ENCODE assay signal across 8 cellular contexts in the genomic region with DNA sequence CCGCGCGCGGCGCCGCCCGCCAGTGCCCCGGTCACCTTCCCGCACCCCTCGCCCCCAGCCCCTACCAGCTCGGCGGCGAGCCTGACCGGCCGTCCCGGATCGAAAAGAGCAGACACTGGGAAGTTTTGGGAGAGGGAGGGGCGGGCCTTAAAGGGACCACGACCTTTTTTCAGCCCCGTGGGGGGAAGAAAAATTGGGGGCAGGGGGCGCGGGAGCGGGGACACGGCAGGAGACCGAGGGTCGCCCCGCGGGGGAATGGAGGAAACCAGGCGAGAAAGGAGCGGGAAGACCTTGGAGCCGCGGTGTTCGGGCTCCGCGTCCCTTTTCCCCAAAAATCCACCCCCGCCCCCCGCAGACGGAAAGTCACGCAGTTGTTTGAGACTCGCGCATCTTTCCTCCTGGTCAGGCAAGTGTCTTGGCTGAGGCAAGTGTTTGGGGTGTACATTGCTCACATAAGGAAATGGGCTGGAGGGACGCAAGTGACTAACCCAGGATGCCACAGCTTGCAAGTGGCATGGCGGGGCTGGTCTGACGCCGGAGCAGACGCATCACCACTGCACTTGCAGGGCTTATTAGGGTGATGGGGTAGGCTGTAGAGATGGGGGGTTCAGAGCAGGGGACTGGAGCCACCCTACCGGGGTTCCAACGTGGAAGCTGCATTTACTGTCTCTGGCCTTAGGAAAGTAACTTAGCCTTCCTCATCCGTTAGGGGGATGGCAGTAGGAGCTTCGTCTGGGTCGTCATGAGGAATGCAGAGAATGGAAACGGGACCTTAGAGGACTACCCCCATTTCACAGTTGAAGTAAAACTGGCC. TPM values are rescaled to one million over a fixed set of nuclear protein-coding genes. Genes with fewer than 3 reads are reported as not detected.
DNase-seq lines count a peak whose midpoint lies in the region; ATAC-seq and TF ChIP-seq lines count a peak whose summit lies in the region.

No MANE protein-coding gene starts in this region.

- no peaks in the 10 kb centered on the region for H3K9me3 ChIP-seq in thyroid gland

- no peaks in the 10 kb centered on the region for H3K9me3 Mint-ChIP-seq in activated T-helper 2 cell treated with anti-CD3 and anti-CD28 coated beads, Interferon-gamma antibody, Interleukin-2, Interleukin-4, amounts not matched to agents 10 μg/mL and 5 μg/mL and 100 μg/mL, durations not matched to agents 14 hours and 24 hours and 36 hours
- H3K9me3 Mint-ChIP-seq in natural killer cell treated with Interleukin-12 subunit alpha and Interleukin-12 subunit beta and Interleukin-15 and Interleukin-18, amount 100 ng/mL, for 72 hours, result no peaks in the 10 kb centered on the region

- peak overlapping the region; percentile 90 for H3K27ac Mint-ChIP-seq in activated T-helper 2 cell treated with anti-CD3 and anti-CD28 coated beads, Interferon-gamma antibody, Interleukin-2, Interleukin-4, amounts not matched to agents 10 μg/mL and 5 μg/mL and 100 μg/mL, durations not matched to agents 14 hours and 24 hours and 36 hours
- H3K27ac Mint-ChIP-seq in natural killer cell treated with Interleukin-12 subunit alpha and Interleukin-12 subunit beta and Interleukin-15 and Interleukin-18, amount 100 ng/mL, for 72 hours, result peak overlapping the region; percentile 98

- H3K27me3 ChIP-seq in thyroid gland, result no peaks in the 10 kb centered on the region

- H3K4me1 Mint-ChIP-seq in activated T-helper 2 cell treated with anti-CD3 and anti-CD28 coated beads, Interferon-gamma antibody, Interleukin-2, Interleukin-4, amounts not matched to agents 10 μg/mL and 5 μg/mL and 100 μg/mL, durations not matched to agents 14 hours and 24 hours and 36 hours (ENCODE audit: low read depth), result peaks cover 26% of the 10 kb centered on the region
- peaks cover 41 to 49% of the 10 kb centered on the region in 2 donors for H3K4me1 Mint-ChIP-seq in natural killer cell treated with Interleukin-12 subunit alpha and Interleukin-12 subunit beta and Interleukin-15 and Interleukin-18, amount 100 ng/mL, for 72 hours (ENCODE audit: low read depth in 2 of 2)

- no peaks in the 10 kb centered on the region for H3K27me3 Mint-ChIP-seq in activated T-helper 2 cell treated with anti-CD3 and anti-CD28 coated beads, Interferon-gamma antibody, Interleukin-2, Interleukin-4, amounts not matched to agents 10 μg/mL and 5 μg/mL and 100 μg/mL, durations not matched to agents 14 hours and 24 hours and 36 hours (ENCODE audit: low read depth)
- H3K27me3 Mint-ChIP-seq in natural killer cell treated with Interleukin-12 subunit alpha and Interleukin-12 subunit beta and Interleukin-15 and Interleukin-18, amount 100 ng/mL, for 72 hours, result no peaks in the 10 kb centered on the region

- peak overlapping the region; percentile 86 to 99 (median 98) for H3K27ac ChIP-seq in thyroid gland

- peak in 1 of 2 donors; percentile 14 for TF ChIP-seq POLR2A in thyroid gland (IDR thresholded peaks at IDR 0.05)

- intact Hi-C loops in activated T-helper 2 cell treated with anti-CD3 and anti-CD28 coated beads, Interferon-gamma antibody, Interleukin-2, Interleukin-4, amounts not matched to agents 10 μg/mL and 5 μg/mL and 100 μg/mL, durations not matched to agents 14 hours and 24 hours and 36 hours (cut with micrococcal nuclease), result loop anchor here (2.0 to 10.0 kb wide), 3 partner anchors 16 to 552 kb away; a partner anchor contains a TSS
- intact Hi-C loops in thyroid gland (cut with DNase I), result no loop called here

- WGBS in thyroid gland, 2 donors, result 1 to 3% methylated on average over 34 to 38 of the region's 52 CpGs

- H3K4me1 ChIP-seq in thyroid gland, result peaks cover 19 to 26% of the 10 kb centered on the region in 2 donors

- H3K4me3 ChIP-seq in fibroblast of mammary gland (ENCODE audit: control insufficient read depth, low read depth, low read length) (peak overlapping the region; percentile 76), thyroid gland (replicated peaks in 1 of 3) (peak overlapping the region; percentile 13 to 59 (median 32))

- peak; percentile 26 for DNase-seq in NCI-H2196 (lab: John Stamatoyannopoulos, UW; ENCODE audit: unreplicated experiment)
- no peak for DNase-seq in NCI-H2196 treated with DMSO at 0.1 percent for 48 hours (lab: John Stamatoyannopoulos, UW; ENCODE audit: unreplicated experiment)
- peak; percentile 45 for DNase-seq in activated T-helper 2 cell treated with anti-CD3 and anti-CD28 coated beads, Interferon-gamma antibody, Interleukin-2, Interleukin-4, amounts not matched to agents 10 μg/mL and 5 μg/mL and 100 μg/mL, durations not matched to agents 14 hours and 24 hours and 36 hours (ENCODE audit: low spot score)
- peak; percentile 75 for DNase-seq in fibroblast of mammary gland (ENCODE audit: low read depth)
- DNase-seq in natural killer cell treated with Interleukin-12 subunit alpha and Interleukin-12 subunit beta and Interleukin-15 and Interleukin-18, amount 100 ng/mL, for 72 hours (ENCODE audit: low spot score), result peak; percentile 85
- DNase-seq in thyroid gland, result peak; percentile 59 to 68

- H3K36me3 ChIP-seq in thyroid gland, result peaks cover under 1 to 4% of the 10 kb centered on the region in 2 donors

- TF ChIP-seq CTCF in fibroblast of mammary gland (conservative IDR thresholded peaks at IDR 0.05; ENCODE audit: control insufficient read depth, insufficient read depth, low read depth, low read length) (no peak), thyroid gland (IDR thresholded peaks at IDR 0.05) (no peak)

- peaks cover 17% of the 10 kb centered on the region for H3K36me3 Mint-ChIP-seq in activated T-helper 2 cell treated with anti-CD3 and anti-CD28 coated beads, Interferon-gamma antibody, Interleukin-2, Interleukin-4, amounts not matched to agents 10 μg/mL and 5 μg/mL and 100 μg/mL, durations not matched to agents 14 hours and 24 hours and 36 hours (ENCODE audit: low read depth)
- H3K36me3 Mint-ChIP-seq in natural killer cell treated with Interleukin-12 subunit alpha and Interleukin-12 subunit beta and Interleukin-15 and Interleukin-18, amount 100 ng/mL, for 72 hours, result peaks cover 9% of the 10 kb centered on the region

- H3K4me3 Mint-ChIP-seq in activated T-helper 2 cell treated with anti-CD3 and anti-CD28 coated beads, Interferon-gamma antibody, Interleukin-2, Interleukin-4, amounts not matched to agents 10 μg/mL and 5 μg/mL and 100 μg/mL, durations not matched to agents 14 hours and 24 hours and 36 hours (ENCODE audit: low read depth), result peak overlapping the region; percentile 87
- H3K4me3 Mint-ChIP-seq in natural killer cell treated with Interleukin-12 subunit alpha and Interleukin-12 subunit beta and Interleukin-15 and Interleukin-18, amount 100 ng/mL, for 72 hours, result peak overlapping the region; percentile 92

- ATAC-seq in natural killer cell treated with Interleukin-12 subunit alpha and Interleukin-12 subunit beta and Interleukin-15 and Interleukin-18, amount 100 ng/mL, for 72 hours, result peak in 1 of 2 donors; percentile 2
- no peak for ATAC-seq in GM18861 (IDR thresholded peaks at IDR 0.05; ENCODE audit: unreplicated experiment)

TF ChIP-seq in PFSK-1, 5 proteins besides CTCF, POLR2A, EP300 and RAD21 (continues in another document):
- TF ChIP-seq POLR2AphosphoS5 (IDR thresholded peaks at IDR 0.05; ENCODE audit: low read depth, low read length), result peak; percentile 20; the same call in 1 of the 2 replicates

RNA-seq across cellular contexts. Expression of a gene that starts 2.7 kb away (rescaled TPM):
- polyA plus RNA-seq in PFSK-1 (2012; ENCODE audit: insufficient read length, low read depth), result 237 TPM
- 700 and 708 TPM in 2 replicates for total RNA-seq in activated T-helper 2 cell treated with anti-CD3 and anti-CD28 coated beads, Interferon-gamma antibody, Interleukin-2, Interleukin-4, amounts not matched to agents 10 μg/mL and 5 μg/mL and 100 μg/mL, durations not matched to agents 14 hours and 24 hours and 36 hours
- 100 to 1,000 TPM; 559 to 561 TPM for total RNA-seq in natural killer cell treated with Interleukin-12 subunit alpha and Interleukin-12 subunit beta and Interleukin-15 and Interleukin-18, amount 100 ng/mL, for 72 hours
- 100 to 1,000 TPM; 181 to 247 (median 232) TPM for total RNA-seq in thyroid gland

RNA-seq across cellular contexts. Expression of a gene that starts 20.8 kb away (rescaled TPM):
- 507 TPM for polyA plus RNA-seq in PFSK-1 (2012; ENCODE audit: insufficient read length, low read depth)
- total RNA-seq in activated T-helper 2 cell treated with anti-CD3 and anti-CD28 coated beads, Interferon-gamma antibody, Interleukin-2, Interleukin-4, amounts not matched to agents 10 μg/mL and 5 μg/mL and 100 μg/mL, durations not matched to agents 14 hours and 24 hours and 36 hours, result 180 and 183 TPM in 2 replicates
- 100 to 1,000 TPM; 104 to 163 TPM for total RNA-seq in natural killer cell treated with Interleukin-12 subunit alpha and Interleukin-12 subunit beta and Interleukin-15 and Interleukin-18, amount 100 ng/mL, for 72 hours
- total RNA-seq in thyroid gland, result 100 to 1,000 TPM in 3 of 4 donors, 10 to 100 TPM in 1; 89.3 to 131 (median 130) TPM

RNA-seq across cellular contexts. Expression of a gene that starts 25.6 kb away (rescaled TPM):
- 2.1 TPM for polyA plus RNA-seq in PFSK-1 (2012; ENCODE audit: insufficient read length, low read depth)
- total RNA-seq in activated T-helper 2 cell treated with anti-CD3 and anti-CD28 coated beads, Interferon-gamma antibody, Interleukin-2, Interleukin-4, amounts not matched to agents 10 μg/mL and 5 μg/mL and 100 μg/mL, durations not matched to agents 14 hours and 24 hours and 36 hours, result 70.2 and 73.4 TPM in 2 replicates
- total RNA-seq in natural killer cell treated with Interleukin-12 subunit alpha and Interleukin-12 subunit beta and Interleukin-15 and Interleukin-18, amount 100 ng/mL, for 72 hours, result 10 to 100 TPM; 58.1 to 63.8 TPM
- 10 to 100 TPM in 3 of 4 donors, 1 to 10 TPM in 1; 6.4 to 18.7 (median 13.5) TPM for total RNA-seq in thyroid gland

RNA-seq across cellular contexts. Expression of a gene that starts 39.7 kb away (rescaled TPM):
- polyA plus RNA-seq in PFSK-1 (2012; ENCODE audit: insufficient read length, low read depth), result 1.1 TPM
- total RNA-seq in activated T-helper 2 cell treated with anti-CD3 and anti-CD28 coated beads, Interferon-gamma antibody, Interleukin-2, Interleukin-4, amounts not matched to agents 10 μg/mL and 5 μg/mL and 100 μg/mL, durations not matched to agents 14 hours and 24 hours and 36 hours, result 1.6 and 2.0 TPM in 2 replicates
- 1 to 10 TPM; 1.6 to 1.7 TPM for total RNA-seq in natural killer cell treated with Interleukin-12 subunit alpha and Interleukin-12 subunit beta and Interleukin-15 and Interleukin-18, amount 100 ng/mL, for 72 hours
- 1 to 10 TPM in 2 of 4 donors, not detected in 2; 1.6 TPM for total RNA-seq in thyroid gland

RNA-seq across cellular contexts. Expression of a gene that starts 47.0 kb away (rescaled TPM):
- 208 TPM for polyA plus RNA-seq in PFSK-1 (2012; ENCODE audit: insufficient read length, low read depth)
- 29.0 and 30.2 TPM in 2 replicates for total RNA-seq in activated T-helper 2 cell treated with anti-CD3 and anti-CD28 coated beads, Interferon-gamma antibody, Interleukin-2, Interleukin-4, amounts not matched to agents 10 μg/mL and 5 μg/mL and 100 μg/mL, durations not matched to agents 14 hours and 24 hours and 36 hours
- 10 to 100 TPM; 60.9 to 87.3 TPM for total RNA-seq in natural killer cell treated with Interleukin-12 subunit alpha and Interleukin-12 subunit beta and Interleukin-15 and Interleukin-18, amount 100 ng/mL, for 72 hours
- total RNA-seq in thyroid gland, result 100 to 1,000 TPM in 1 of 4 donors, 10 to 100 TPM in 3; 69.6 to 107 (median 90.7) TPM
